In genomic region chr3:182725372-182726251, GRCh38 we compare ENCODE assay signal across 12 cellular contexts.
DNase-seq lines count a peak whose midpoint lies in the region; ATAC-seq, FAIRE-seq and TF ChIP-seq lines count a peak whose summit lies in the region.
"Had no signal": no experiment of that assay in that cellular context is flagged by ENCODE, and none has a peak within 500 bp of the region (broad histone marks: within the 10 kb centered on the region; RNA-seq: fewer than 3 reads in every experiment).

No MANE protein-coding gene starts in this region.

- POLR2A ChIA-PET in BJ (lab: Charles Lee) = no interaction called here

- no peak for TF ChIP-seq CTCF in BJ (IDR thresholded peaks at IDR 0.05; ENCODE audit: insufficient read depth, low read depth, low read length)
- no peak for TF ChIP-seq CTCF in fibroblast of mammary gland (conservative IDR thresholded peaks at IDR 0.05; ENCODE audit: control insufficient read depth, insufficient read depth, low read depth, low read length)
- TF ChIP-seq CTCF in progenitor cell of endocrine pancreas (IDR thresholded peaks at IDR 0.05; ENCODE audit: unreplicated experiment) = no peak

- H3K4me1 Mint-ChIP-seq in progenitor cell of endocrine pancreas (ENCODE audit: low read depth) = peaks cover 36% of the 10 kb centered on the region
- H3K4me1 Mint-ChIP-seq: natural killer cell had no signal

- no peaks in the 10 kb centered on the region for H3K36me3 Mint-ChIP-seq in progenitor cell of endocrine pancreas (ENCODE audit: insufficient read depth)
- H3K36me3 Mint-ChIP-seq: natural killer cell had no signal

- peaks cover 2% of the 10 kb centered on the region for H3K27me3 ChIP-seq in BJ (ENCODE audit: control insufficient read depth, insufficient read depth, low read length)
- H3K27me3 ChIP-seq: upper lobe of left lung had no signal

- CTCF ChIA-PET in BJ (lab: Yijun Ruan, JAX) = interaction anchor here (1.2 kb wide), 1 partner anchor 15 kb away, joined by 4 read pairs; no protein-coding TSS in a partner anchor

- H3K27ac Mint-ChIP-seq in progenitor cell of endocrine pancreas = peak overlapping the region; percentile 96
- H3K27ac Mint-ChIP-seq: natural killer cell had no signal

- FAIRE-seq in urothelium cell line (lab: Jason Lieb, UNC) = no peak

- H3K4me3 Mint-ChIP-seq in progenitor cell of endocrine pancreas (ENCODE audit: low read depth) = peak overlapping the region; percentile 9
- H3K4me3 Mint-ChIP-seq: natural killer cell had no signal

- no peaks in the 10 kb centered on the region for H3K36me3 ChIP-seq in BJ (ENCODE audit: control insufficient read depth, insufficient read depth, low read length)
- H3K36me3 ChIP-seq: heart right ventricle, upper lobe of left lung had no signal

- no peak for ATAC-seq in activated CD4-positive, CD25-positive, alpha-beta regulatory T cell treated with anti-CD3 and anti-CD28 coated beads, Interleukin-2, amount 50 U/mL, for 24 hours
- ATAC-seq: natural killer cell had no signal

- DNase-seq in BJ (ENCODE audit: low read depth) (peak; percentile 7), NCI-H82 (lab: John Stamatoyannopoulos, UW) (peak; percentile 91), fibroblast of mammary gland (ENCODE audit: low read depth) (peak; percentile 8), progenitor cell of endocrine pancreas (ENCODE audit: low spot score, unreplicated experiment) (no peak), hippocampal formation (lab: John Stamatoyannopoulos, UW) (no peak), urothelium cell line (ENCODE audit: low spot score) (no peak)
- DNase-seq in stimulated activated CD4-positive, alpha-beta T cell treated with anti-CD3 and anti-CD28 coated beads, Interleukin-1b, Interleukin-23, amount 100 ng/mL, for 48 hours = no peak
- DNase-seq: heart right ventricle, natural killer cell, NCI-H1436 treated with DMSO at 0.1 percent for 48 hours, upper lobe of left lung had no signal

- H3K9me3 Mint-ChIP-seq in progenitor cell of endocrine pancreas (ENCODE audit: low read depth) = peaks cover 3% of the 10 kb centered on the region
- H3K9me3 Mint-ChIP-seq: natural killer cell had no signal

- H3K4me3 ChIP-seq in BJ (ENCODE audit: low read depth, low read length) = peak overlapping the region; percentile 11; the same call in 1 of the 2 replicates
- H3K4me3 ChIP-seq in fibroblast of mammary gland (ENCODE audit: control insufficient read depth, low read depth, low read length) = no peak overlapping the region
- H3K4me3 ChIP-seq: upper lobe of left lung had no signal

- H3K27me3 Mint-ChIP-seq in progenitor cell of endocrine pancreas = no peaks in the 10 kb centered on the region

Comparison
In these comparisons a context has a peak if more than half of its experiments do, and no peak if none do; other contexts are left out.
1. DNase-seq: peak in BJ (single experiment), NCI-H82 (single experiment) and fibroblast of mammary gland (single experiment); none in progenitor cell of endocrine pancreas (single experiment), stimulated activated CD4-positive, alpha-beta T cell treated with anti-CD3 and anti-CD28 coated beads, Interleukin-1b, Interleukin-23, amount 100 ng/mL, for 48 hours (single experiment), hippocampal formation (0 of 2) and urothelium cell line (single experiment).